In genomic region chr17:57861000-57861736, GRCh38 we compare ENCODE assay signal across 8 cellular contexts. TPM values are rescaled to one million over a fixed set of nuclear protein-coding genes. Genes with fewer than 3 reads are reported as not detected.
DNase-seq lines count a peak whose midpoint lies in the region; ATAC-seq and TF ChIP-seq lines count a peak whose summit lies in the region.

No MANE protein-coding gene starts in this region.

- peaks cover 2% of the 10 kb centered on the region for H3K79me1 ChIP-seq in trophoblast cell (ENCODE audit: low read length)

- peak overlapping the region; percentile 24 for H3K4me3 ChIP-seq in cardiac muscle cell
- peak overlapping the region; percentile 63 for H3K4me3 ChIP-seq in trophoblast cell (ENCODE audit: low read depth, low read length)

- H3K4me1 ChIP-seq in cardiac muscle cell (ENCODE audit: low read depth) = no peaks in the 10 kb centered on the region
- H3K4me1 ChIP-seq in trophoblast cell (ENCODE audit: control insufficient read depth in 1 of 2, insufficient read depth in 2 of 2, low read length in 2 of 2) = peaks cover 15 to 20% of the 10 kb centered on the region in 2 experiments

- no peak for ATAC-seq in HG03571 (IDR thresholded peaks at IDR 0.05; ENCODE audit: unreplicated experiment)

- H3K4me2 ChIP-seq in trophoblast cell (ENCODE audit: low read length) = peak overlapping the region; percentile 66

- H2BK12ac ChIP-seq in trophoblast cell (ENCODE audit: low read length) = no peak overlapping the region

- no peaks in the 10 kb centered on the region for H3K79me2 ChIP-seq in trophoblast cell (ENCODE audit: control insufficient read depth, insufficient read depth, low read length, poor library complexity)

- DNase-seq in NCI-H524 (lab: John Stamatoyannopoulos, UW) (peak; percentile 49 to 61), NCI-H524 treated with DMSO at 0.1 percent for 48 hours (lab: John Stamatoyannopoulos, UW) (no peak), NOMO-1 (lab: John Stamatoyannopoulos, UW; ENCODE audit: unreplicated experiment in 2 of 2) (peak; percentile 90 to 92), cardiac muscle cell (ENCODE audit: low read depth in 1 of 2, low spot score in 1 of 2) (no peak), trophoblast cell (no peak), GM19238 (ENCODE audit: insufficient read length, low spot score) (no peak)
- DNase-seq in activated naive CD4-positive, alpha-beta T cell treated with anti-CD3 and anti-CD28 coated beads, Interleukin-2, amount 50 U/mL, for 16 hours = peak; percentile 34

- H3K27ac ChIP-seq in cardiac muscle cell = no peak overlapping the region
- no peak overlapping the region for H3K27ac ChIP-seq in trophoblast cell (ENCODE audit: low read depth, low read length)

- no peak overlapping the region for H4K91ac ChIP-seq in trophoblast cell (ENCODE audit: low read depth, low read length)

- H2AFZ ChIP-seq in trophoblast cell (ENCODE audit: insufficient read depth, low read length, poor library complexity) = peak overlapping the region; percentile 31

- no peak overlapping the region for H2AK5ac ChIP-seq in trophoblast cell (ENCODE audit: low read length)

- WGBS in trophoblast cell (ENCODE audit: extremely low coverage, insufficient coverage, insufficient read length) = no CpG with 5 or more reads among the region's 28 CpGs

- H3K9ac ChIP-seq in trophoblast cell (ENCODE audit: low read length) = no peak overlapping the region

- H2BK5ac ChIP-seq in trophoblast cell (ENCODE audit: low read depth, low read length, poor library complexity) = no peak overlapping the region

- no peak overlapping the region for H4K12ac ChIP-seq in trophoblast cell (ENCODE audit: low read depth, low read length)

- no peaks in the 10 kb centered on the region for H3K36me3 ChIP-seq in cardiac muscle cell
- H3K36me3 ChIP-seq in trophoblast cell (ENCODE audit: control insufficient read depth in 1 of 2, insufficient read depth in 2 of 2, low read length in 2 of 2) = peaks cover 1 to 3% of the 10 kb centered on the region in 2 experiments

- no peak overlapping the region for H3K4ac ChIP-seq in trophoblast cell (ENCODE audit: low read depth, low read length)

- no peak overlapping the region for H2BK120ac ChIP-seq in trophoblast cell (ENCODE audit: insufficient read depth, low read length, poor library complexity)

- no peak for TF ChIP-seq CTCF in cardiac muscle cell (IDR thresholded peaks at IDR 0.05; ENCODE audit: low read depth, low read length)

- H3K18ac ChIP-seq in trophoblast cell (ENCODE audit: low read length) = no peak overlapping the region

- no peaks in the 10 kb centered on the region for H3K9me3 ChIP-seq in cardiac muscle cell (ENCODE audit: low read depth)
- peaks cover 1% of the 10 kb centered on the region for H3K9me3 ChIP-seq in trophoblast cell (ENCODE audit: insufficient read depth, low read depth, low read length)

- H3K27me3 ChIP-seq in cardiac muscle cell = peaks cover 3% of the 10 kb centered on the region
- no peaks in the 10 kb centered on the region for H3K27me3 ChIP-seq in trophoblast cell (ENCODE audit: insufficient read depth, low read length)

- H3K23ac ChIP-seq in trophoblast cell (ENCODE audit: low read length) = no peak overlapping the region

- H4K8ac ChIP-seq in trophoblast cell (ENCODE audit: low read depth, low read length) = no peak overlapping the region

- no peak overlapping the region for H3K14ac ChIP-seq in trophoblast cell (ENCODE audit: low read length)

RNA-seq across cellular contexts. Expression of gene MRPS23, which starts 11.3 kb away (rescaled TPM):
- 24.4 and 34.5 TPM in 2 replicates for total RNA-seq in cardiac muscle cell
- polyA plus RNA-seq in cardiac muscle cell = 62.7 and 87.9 TPM in 2 replicates
- 14.8 and 17.1 TPM in 2 replicates for polyA plus RNA-seq in trophoblast cell (2013)

Comparison
In these comparisons a context has a peak if more than half of its experiments do, and no peak if none do; other contexts are left out.
1. DNase-seq: peak in NCI-H524 (2 of 2), NOMO-1 (2 of 2) and activated naive CD4-positive, alpha-beta T cell treated with anti-CD3 and anti-CD28 coated beads, Interleukin-2, amount 50 U/mL, for 16 hours (single experiment); none in NCI-H524 treated with DMSO at 0.1 percent for 48 hours (single experiment), cardiac muscle cell (0 of 2), trophoblast cell (0 of 2) and GM19238 (single experiment).